ENCODE assay signal across 33 cellular contexts in the genomic region with DNA sequence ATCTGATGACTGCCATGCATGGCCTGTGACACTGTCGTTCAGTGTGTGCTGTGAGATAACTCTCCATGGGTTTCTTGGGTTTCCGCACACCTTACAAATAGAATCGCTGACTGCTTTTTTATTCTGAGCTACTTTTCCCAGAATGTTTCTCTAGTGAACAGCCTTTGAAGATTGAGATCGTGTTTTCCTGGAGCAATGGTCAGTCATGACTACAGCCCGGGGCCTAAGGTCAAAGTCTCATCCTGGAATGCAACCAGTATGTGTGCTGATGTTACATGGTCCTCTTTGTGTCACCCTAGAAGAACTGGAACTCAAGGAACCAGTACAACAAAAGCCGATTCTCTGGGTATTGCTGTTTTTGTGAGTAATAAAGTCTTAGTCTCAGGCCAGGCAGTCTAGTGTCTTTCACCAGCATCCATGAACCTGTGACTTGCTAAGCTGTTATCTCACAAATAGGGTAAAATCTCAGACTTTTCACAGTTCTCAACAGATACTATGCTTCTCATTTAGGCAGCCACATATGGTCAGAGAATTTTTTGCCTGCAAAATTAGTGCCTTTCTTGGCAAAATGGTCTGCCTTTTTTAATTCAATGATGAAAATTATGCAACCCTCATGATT.
"Had no signal": no experiment of that assay in that cellular context is flagged by ENCODE, and none has a peak within 500 bp of the region (broad histone marks: within the 10 kb centered on the region; RNA-seq: fewer than 3 reads in every experiment).

No MANE protein-coding gene starts in this region.

- H3K4me3 Mint-ChIP-seq: activated B cell treated with CpG ODN at 0.5 μM for 24 hours; activated CD4-positive, alpha-beta memory T cell treated with anti-CD3 and anti-CD28 coated beads for 36 hours; activated CD4-positive, alpha-beta T cell treated with anti-CD3 and anti-CD28 coated beads for 36 hours; activated CD4-positive, alpha-beta T cell treated with anti-CD3 and anti-CD28 coated beads, Interleukin-2, amount 10 ng/mL, durations not matched to agents 24 days and 14 days; activated CD8-positive, alpha-beta memory T cell treated with anti-CD3 and anti-CD28 coated beads, Interleukin-2, amount 10 ng/mL, durations not matched to agents 7 days and 5 days; activated CD8-positive, alpha-beta T cell treated with anti-CD3 and anti-CD28 coated beads, Interleukin-2, amount 10 ng/mL, durations not matched to agents 7 days and 5 days; activated naive CD4-positive, alpha-beta T cell treated with anti-CD3 and anti-CD28 coated beads for 36 hours; activated naive CD8-positive, alpha-beta T cell treated with anti-CD3 and anti-CD28 coated beads, Interleukin-2, amount 10 ng/mL, durations not matched to agents 7 days and 5 days; activated T-helper 1 cell treated with anti-CD3 and anti-CD28 coated beads, Interleukin-12 subunit alpha, Interleukin-12 subunit beta, Interleukin-2, Interleukin-4 antibody, amounts not matched to agents 30 ng/mL and 10 ng/mL and 1 ng/mL, durations not matched to agents 14 hours and 24 hours and 36 hours; brain; central memory CD8-positive, alpha-beta T cell; dendritic cell treated with granulocyte-macrophage colony-stimulating factor and Interleukin-4, amounts not matched to agents 40 ng/mL and 50 ng/mL, for 4 days; endodermal cell; T-helper 17 cell; T-helper 2 cell treated with Interferon-gamma antibody and Interleukin-4, amounts not matched to agents 5 μg/mL and 100 μg/mL, for 36 hours had no signal

- H3K4me1 ChIP-seq: ascending aorta, breast epithelium had no signal

- H3K27me3 Mint-ChIP-seq: activated B cell treated with CpG ODN at 0.5 μM for 24 hours; activated CD4-positive, alpha-beta memory T cell treated with anti-CD3 and anti-CD28 coated beads for 36 hours; activated CD4-positive, alpha-beta T cell treated with anti-CD3 and anti-CD28 coated beads for 36 hours; activated CD4-positive, alpha-beta T cell treated with anti-CD3 and anti-CD28 coated beads, Interleukin-2, amount 10 ng/mL, durations not matched to agents 24 days and 14 days; activated CD8-positive, alpha-beta memory T cell treated with anti-CD3 and anti-CD28 coated beads, Interleukin-2, amount 10 ng/mL, durations not matched to agents 7 days and 5 days; activated naive CD8-positive, alpha-beta T cell treated with anti-CD3 and anti-CD28 coated beads, Interleukin-2, amount 10 ng/mL, durations not matched to agents 7 days and 5 days; brain; central memory CD8-positive, alpha-beta T cell; dendritic cell treated with granulocyte-macrophage colony-stimulating factor and Interleukin-4, amounts not matched to agents 40 ng/mL and 50 ng/mL, for 4 days; T-helper 17 cell had no signal

- H3K9me3 Mint-ChIP-seq: activated B cell treated with CpG ODN at 0.5 μM for 24 hours; activated CD4-positive, alpha-beta memory T cell treated with anti-CD3 and anti-CD28 coated beads for 36 hours; activated CD4-positive, alpha-beta T cell treated with anti-CD3 and anti-CD28 coated beads, Interleukin-2, amount 10 ng/mL, durations not matched to agents 24 days and 14 days; activated naive CD8-positive, alpha-beta T cell treated with anti-CD3 and anti-CD28 coated beads, Interleukin-2, amount 10 ng/mL, durations not matched to agents 7 days and 5 days; activated T-helper 1 cell treated with anti-CD3 and anti-CD28 coated beads, Interleukin-12 subunit alpha, Interleukin-12 subunit beta, Interleukin-2, Interleukin-4 antibody, amounts not matched to agents 30 ng/mL and 10 ng/mL and 1 ng/mL, durations not matched to agents 14 hours and 24 hours and 36 hours; activated T-helper 2 cell treated with anti-CD3 and anti-CD28 coated beads, Interferon-gamma antibody, Interleukin-2, Interleukin-4, amounts not matched to agents 10 μg/mL and 5 μg/mL and 100 μg/mL, durations not matched to agents 14 hours and 24 hours and 36 hours; endodermal cell; T-helper 2 cell treated with Interferon-gamma antibody and Interleukin-4, amounts not matched to agents 5 μg/mL and 100 μg/mL, for 36 hours had no signal

- H3K9me3 ChIP-seq: ascending aorta, breast epithelium had no signal

- H3K4me1 Mint-ChIP-seq: activated B cell treated with CpG ODN at 0.5 μM for 24 hours; activated CD4-positive, alpha-beta T cell treated with anti-CD3 and anti-CD28 coated beads for 36 hours; activated CD4-positive, alpha-beta T cell treated with anti-CD3 and anti-CD28 coated beads, Interleukin-2, amount 10 ng/mL, durations not matched to agents 24 days and 14 days; activated CD8-positive, alpha-beta memory T cell treated with anti-CD3 and anti-CD28 coated beads, Interleukin-2, amount 10 ng/mL, durations not matched to agents 7 days and 5 days; activated naive CD8-positive, alpha-beta T cell treated with anti-CD3 and anti-CD28 coated beads, Interleukin-2, amount 10 ng/mL, durations not matched to agents 7 days and 5 days; brain; central memory CD8-positive, alpha-beta T cell; T-helper 17 cell had no signal

- H3K27ac Mint-ChIP-seq: activated B cell treated with CpG ODN at 0.5 μM for 24 hours; activated CD4-positive, alpha-beta memory T cell treated with anti-CD3 and anti-CD28 coated beads for 36 hours; activated CD4-positive, alpha-beta T cell treated with anti-CD3 and anti-CD28 coated beads for 36 hours; activated CD4-positive, alpha-beta T cell treated with anti-CD3 and anti-CD28 coated beads, Interleukin-2, amount 10 ng/mL, durations not matched to agents 24 days and 14 days; activated CD8-positive, alpha-beta memory T cell treated with anti-CD3 and anti-CD28 coated beads, Interleukin-2, amount 10 ng/mL, durations not matched to agents 7 days and 5 days; activated CD8-positive, alpha-beta T cell treated with anti-CD3 and anti-CD28 coated beads, Interleukin-2, amount 10 ng/mL, durations not matched to agents 7 days and 5 days; activated naive CD4-positive, alpha-beta T cell treated with anti-CD3 and anti-CD28 coated beads for 36 hours; activated naive CD4-positive, alpha-beta T cell treated with anti-CD3 and anti-CD28 coated beads, Interleukin-2, amount 50 U/mL, for 72 hours; activated naive CD8-positive, alpha-beta T cell treated with anti-CD3 and anti-CD28 coated beads, Interleukin-2, amount 10 ng/mL, durations not matched to agents 7 days and 5 days; activated T-helper 1 cell treated with anti-CD3 and anti-CD28 coated beads, Interleukin-12 subunit alpha, Interleukin-12 subunit beta, Interleukin-2, Interleukin-4 antibody, amounts not matched to agents 30 ng/mL and 10 ng/mL and 1 ng/mL, durations not matched to agents 14 hours and 24 hours and 36 hours; activated T-helper 2 cell treated with anti-CD3 and anti-CD28 coated beads, Interferon-gamma antibody, Interleukin-2, Interleukin-4, amounts not matched to agents 10 μg/mL and 5 μg/mL and 100 μg/mL, durations not matched to agents 14 hours and 24 hours and 36 hours; dendritic cell treated with granulocyte-macrophage colony-stimulating factor and Interleukin-4, amounts not matched to agents 40 ng/mL and 50 ng/mL, for 4 days; endodermal cell; T-helper 17 cell; T-helper 2 cell treated with Interferon-gamma antibody and Interleukin-4, amounts not matched to agents 5 μg/mL and 100 μg/mL, for 36 hours had no signal

- H3K36me3 ChIP-seq: ascending aorta, breast epithelium, WERI-Rb-1 had no signal

- H3K27me3 ChIP-seq: ascending aorta, breast epithelium had no signal

- H3K4me3 ChIP-seq: ascending aorta, breast epithelium, coronary artery, dorsolateral prefrontal cortex had no signal

- H3K36me3 Mint-ChIP-seq: activated CD4-positive, alpha-beta memory T cell treated with anti-CD3 and anti-CD28 coated beads for 36 hours; activated CD8-positive, alpha-beta memory T cell treated with anti-CD3 and anti-CD28 coated beads, Interleukin-2, amount 10 ng/mL, durations not matched to agents 7 days and 5 days; activated naive CD4-positive, alpha-beta T cell treated with anti-CD3 and anti-CD28 coated beads, Interleukin-2, amount 50 U/mL, for 72 hours; activated naive CD8-positive, alpha-beta T cell treated with anti-CD3 and anti-CD28 coated beads, Interleukin-2, amount 10 ng/mL, durations not matched to agents 7 days and 5 days; brain had no signal

- DNase-seq: activated B cell treated with CpG ODN at 0.5 μM for 24 hours; activated CD4-positive, alpha-beta memory T cell treated with anti-CD3 and anti-CD28 coated beads for 36 hours; activated CD4-positive, alpha-beta T cell treated with anti-CD3 and anti-CD28 coated beads for 36 hours; activated CD4-positive, alpha-beta T cell treated with anti-CD3 and anti-CD28 coated beads, Interleukin-2, amount 10 ng/mL, durations not matched to agents 24 days and 14 days; activated CD8-positive, alpha-beta memory T cell treated with anti-CD3 and anti-CD28 coated beads, Interleukin-2, amount 10 ng/mL, durations not matched to agents 7 days and 5 days; activated CD8-positive, alpha-beta memory T cell treated with anti-CD3 and anti-CD28 coated beads, Interleukin-2, amount 50 U/mL, for 4 hours; activated CD8-positive, alpha-beta T cell treated with anti-CD3 and anti-CD28 coated beads, Interleukin-2, amount 10 ng/mL, durations not matched to agents 7 days and 5 days; activated effector memory CD4-positive, alpha-beta T cell treated with anti-CD3 and anti-CD28 coated beads, Interleukin-2, amount 50 U/mL, for 16 hours; activated naive CD4-positive, alpha-beta T cell treated with anti-CD3 and anti-CD28 coated beads for 36 hours; activated naive CD8-positive, alpha-beta T cell treated with anti-CD3 and anti-CD28 coated beads, Interleukin-2, amount 10 ng/mL, durations not matched to agents 7 days and 5 days; activated T-cell treated with anti-CD3 and anti-CD28 coated beads, Interleukin-2, amount 50 U/mL, for 1 hour; activated T-cell treated with anti-CD3 and anti-CD28 coated beads, Interleukin-2, amount 50 U/mL, for 48 hours; dorsolateral prefrontal cortex; effector memory CD4-positive, alpha-beta T cell; endodermal cell; foreskin fibroblast; head of caudate nucleus; T-helper 1 cell; T-helper 17 cell; T1000; WERI-Rb-1 had no signal

- ATAC-seq: activated CD4-positive, alpha-beta T cell treated with anti-CD3 and anti-CD28 coated beads for 36 hours; activated CD4-positive, CD25-positive, alpha-beta regulatory T cell treated with anti-CD3 and anti-CD28 coated beads, Interleukin-2, amount 50 U/mL, for 24 hours; activated CD8-positive, alpha-beta memory T cell treated with anti-CD3 and anti-CD28 coated beads, Interleukin-2, amount 10 ng/mL, durations not matched to agents 7 days and 5 days; activated CD8-positive, alpha-beta T cell treated with anti-CD3 and anti-CD28 coated beads, Interleukin-2, amount 10 ng/mL, durations not matched to agents 7 days and 5 days; activated naive CD4-positive, alpha-beta T cell treated with anti-CD3 and anti-CD28 coated beads, Interleukin-2, amount 50 U/mL, for 72 hours; esophagus mucosa; T-helper 17 cell had no signal

- H3K27ac ChIP-seq: ascending aorta, breast epithelium, coronary artery, dorsolateral prefrontal cortex, WERI-Rb-1 had no signal
